8 cellular contexts compared by ENCODE assay signal in genomic region chr1:74732071-74732946, GRCh38. TPM values are rescaled to one million over a fixed set of nuclear protein-coding genes. Genes with fewer than 3 reads are reported as not detected.
DNase-seq lines count a peak whose midpoint lies in the region; ATAC-seq, FAIRE-seq and TF ChIP-seq lines count a peak whose summit lies in the region.
"Not testable (repeated sequence)": the region's sequence is repeated elsewhere in the genome, so short reads cannot be mapped to it uniquely, and the experiment has no call there.

No MANE protein-coding gene starts in this region.

- dilution Hi-C loops in mammary epithelial cell (cut with HindIII; ENCODE audit: low sequenced_read_pairs), result not testable (repeated sequence)

- H3K79me2 ChIP-seq in mammary epithelial cell (ENCODE audit: insufficient read depth, low read length), result peaks cover 50% of the 10 kb centered on the region
- H3K79me2 ChIP-seq in parathyroid adenoma, result not testable (repeated sequence)

- H3K4me2 ChIP-seq in mammary epithelial cell (ENCODE audit: insufficient read depth, low read depth, low read length) (peak overlapping the region; percentile 90), parathyroid adenoma (ENCODE audit: low read length) (peak overlapping the region; percentile 90)

- CTCF ChIA-PET in mammary epithelial cell (lab: Charles Lee; ENCODE audit: low non-redundant PET), result not testable (repeated sequence)

- H3K27ac Mint-ChIP-seq in T-helper 2 cell treated with Interferon-gamma antibody and Interleukin-4, amounts not matched to agents 5 μg/mL and 100 μg/mL, for 36 hours, result peak overlapping the region; percentile 98

- not testable (repeated sequence) for H3K9me3 Mint-ChIP-seq in T-helper 2 cell treated with Interferon-gamma antibody and Interleukin-4, amounts not matched to agents 5 μg/mL and 100 μg/mL, for 36 hours

- intact Hi-C loops in mammary epithelial cell (cut with micrococcal nuclease), result loop anchor here (2.0 kb wide), 1 partner anchor 42 kb away; no protein-coding TSS in a partner anchor
- intact Hi-C loops in uterus (cut with DNase I; ENCODE audit: low total_unique reads), result not testable (repeated sequence)

- H3K9me3 ChIP-seq in mammary epithelial cell (replicated peaks; ENCODE audit: insufficient read depth, low read length); iPS-15b (ENCODE audit: control insufficient read depth, insufficient read depth, low read length); parathyroid adenoma (ENCODE audit: control insufficient read depth, low read length); uterus: not testable (repeated sequence)

- not testable (repeated sequence) for TF ChIP-seq POLR2A in H54 (IDR thresholded peaks at IDR 0.05; ENCODE audit: low read depth, low read length); uterus (IDR thresholded peaks at IDR 0.05)

- H3K4me3 Mint-ChIP-seq in T-helper 2 cell treated with Interferon-gamma antibody and Interleukin-4, amounts not matched to agents 5 μg/mL and 100 μg/mL, for 36 hours, result peak overlapping the region; percentile 91

- H2AFZ ChIP-seq in mammary epithelial cell (ENCODE audit: low read depth, low read length), result peak overlapping the region; percentile 97
- not testable (repeated sequence) for H2AFZ ChIP-seq in parathyroid adenoma

- FAIRE-seq in H54 (lab: Jason Lieb, UNC), result not testable (repeated sequence)

- H3K4me1 Mint-ChIP-seq in T-helper 2 cell treated with Interferon-gamma antibody and Interleukin-4, amounts not matched to agents 5 μg/mL and 100 μg/mL, for 36 hours (ENCODE audit: low read depth), result peaks cover 31% of the 10 kb centered on the region

- H3K9ac ChIP-seq in mammary epithelial cell (ENCODE audit: insufficient read depth, low read length) (peak overlapping the region; percentile 66), iPS-15b (ENCODE audit: low read depth, low read length) (peak overlapping the region; percentile 97)
- H3K9ac ChIP-seq in parathyroid adenoma, result not testable (repeated sequence)

- ATAC-seq in GM18499 (IDR thresholded peaks at IDR 0.05; ENCODE audit: insufficient read depth, unreplicated experiment), result peak; percentile 1
- peak; percentile 11 for ATAC-seq in HG03521 (IDR thresholded peaks at IDR 0.05; ENCODE audit: unreplicated experiment)

- H4K20me1 ChIP-seq in mammary epithelial cell (ENCODE audit: insufficient read depth, low read length), result not testable (repeated sequence)

- H3K4me1 ChIP-seq in mammary epithelial cell (ENCODE audit: insufficient read depth, low read length) (peaks cover 29% of the 10 kb centered on the region), uterus (peaks cover 0 to 17% of the 10 kb centered on the region in 2 donors)
- H3K4me1 ChIP-seq in iPS-15b (ENCODE audit: control insufficient read depth, insufficient read depth, low read length); parathyroid adenoma: not testable (repeated sequence)

- not testable (repeated sequence) for H3K27me3 Mint-ChIP-seq in T-helper 2 cell treated with Interferon-gamma antibody and Interleukin-4, amounts not matched to agents 5 μg/mL and 100 μg/mL, for 36 hours (ENCODE audit: low read depth)

- 17% methylated on average over 6 of the region's 17 CpGs for WGBS in mammary epithelial cell (ENCODE audit: low coverage, missing lambda C conversion rate)

- not testable (repeated sequence) for H3K36me3 ChIP-seq in mammary epithelial cell (ENCODE audit: insufficient read depth, low read length); iPS-15b (ENCODE audit: control insufficient read depth, insufficient read depth, low read length); parathyroid adenoma (ENCODE audit: control insufficient read depth, insufficient read depth, low read length); uterus

- not testable (repeated sequence) for H3K27me3 ChIP-seq in mammary epithelial cell (ENCODE audit: insufficient read depth, low read length); iPS-15b (ENCODE audit: control insufficient read depth, insufficient read depth, low read length); parathyroid adenoma (ENCODE audit: control insufficient read depth, insufficient read depth, low read length); uterus

- H3K4me3 ChIP-seq in mammary epithelial cell (replicated peaks in 1 of 3; ENCODE audit: insufficient read depth in 1 of 3, low read depth in 2 of 3, low read length in 3 of 3) (peak overlapping the region; percentile 63 to 95 (median 87)), iPS-15b (ENCODE audit: low read depth, low read length) (peak overlapping the region; percentile 98), parathyroid adenoma (ENCODE audit: low read depth, low read length) (peak overlapping the region; percentile 85), uterus (peak overlapping the region; percentile 78 to 79)

- DNase-seq in H54 (ENCODE audit: insufficient read length, low spot score), result peak; percentile 15
- DNase-seq in T-helper 2 cell treated with Interferon-gamma antibody and Interleukin-4, amounts not matched to agents 5 μg/mL and 100 μg/mL, for 36 hours (ENCODE audit: low spot score); mammary epithelial cell: not testable (repeated sequence)
- peak in 1 of 2 donors; percentile 19 for DNase-seq in uterus

- not testable (repeated sequence) for TF ChIP-seq CTCF in mammary epithelial cell (conservative IDR thresholded peaks at IDR 0.05 in 1 of 2, IDR thresholded peaks at IDR 0.05 in 1 of 2; ENCODE audit: extremely low read depth in 1 of 2, insufficient read depth in 1 of 2, low read depth in 1 of 2, low read length in 2 of 2); parathyroid adenoma (IDR thresholded peaks at IDR 0.05); uterus (IDR thresholded peaks at IDR 0.05)

- in situ Hi-C loops in mammary epithelial cell (cut with MboI; ENCODE audit: low sequenced_read_pairs in 2 of 2), result not testable (repeated sequence)

- not testable (repeated sequence) for H3K27ac ChIP-seq in mammary epithelial cell (ENCODE audit: insufficient read depth, low read depth, low read length); parathyroid adenoma
- peak overlapping the region; percentile 88 to 91 for H3K27ac ChIP-seq in uterus

- BruUV-seq in mammary epithelial cell (replicated peaks; lab: Mats Ljungman, UMichigan), result not testable (repeated sequence)

- H3K36me3 Mint-ChIP-seq in T-helper 2 cell treated with Interferon-gamma antibody and Interleukin-4, amounts not matched to agents 5 μg/mL and 100 μg/mL, for 36 hours (ENCODE audit: low read depth), result not testable (repeated sequence)

RNA-seq across cellular contexts. Expression of gene CRYZ, which starts 0.5 kb away (rescaled TPM):
- total RNA-seq in mammary epithelial cell (10 to 100 TPM; 22.5 to 57.0 TPM), uterus (10 to 100 TPM; 22.4 to 53.7 (median 36.4) TPM)
- 21.1 TPM for polyA plus RNA-seq in mammary epithelial cell
- 19.8 TPM for polyA minus RNA-seq in mammary epithelial cell

RNA-seq across cellular contexts. Expression of gene TYW3, which starts 0.6 kb away (rescaled TPM):
- total RNA-seq in mammary epithelial cell (10 to 100 TPM; 14.0 to 23.2 TPM), uterus (10 to 100 TPM; 18.8 to 26.7 (median 24.6) TPM)
- 13.2 TPM for polyA plus RNA-seq in mammary epithelial cell
- 18.5 TPM for polyA minus RNA-seq in mammary epithelial cell

RNA-seq across cellular contexts. Expression of gene ERICH3, which starts 58.7 kb away (rescaled TPM):
- total RNA-seq in mammary epithelial cell, result not detected
- polyA plus RNA-seq in mammary epithelial cell, result not detected
- polyA minus RNA-seq in mammary epithelial cell, result not detected
- total RNA-seq in uterus, result 1 to 10 TPM in 1 of 4 donors, under 1 TPM in 3; under 0.01 to 3.7 (median 0.67) TPM
